In genomic region chr6:146546440-146546839, GRCh38 we compare ENCODE assay signal across 10 cellular contexts. TPM values are rescaled to one million over a fixed set of nuclear protein-coding genes. Genes with fewer than 3 reads are reported as not detected.
DNase-seq lines count a peak whose midpoint lies in the region; ATAC-seq, FAIRE-seq and TF ChIP-seq lines count a peak whose summit lies in the region.
"Had no signal": no experiment of that assay in that cellular context is flagged by ENCODE, and none has a peak within 500 bp of the region (broad histone marks: within the 10 kb centered on the region; RNA-seq: fewer than 3 reads in every experiment).

No MANE protein-coding gene starts in this region.

- H3K36me3 Mint-ChIP-seq in activated naive CD8-positive, alpha-beta T cell treated with anti-CD3 and anti-CD28 coated beads, Interleukin-2, amount 50 U/mL, for 24 hours (ENCODE audit: low read depth), result no peaks in the 10 kb centered on the region

- H3K4me3 ChIP-seq in brain microvascular endothelial cell (ENCODE audit: low read depth, low read length) (no peak overlapping the region), keratinocyte (ENCODE audit: control insufficient read depth in 2 of 3, extremely low read depth in 1 of 3, insufficient read depth in 2 of 3, low read depth in 1 of 3, low read length in 3 of 3) (peak overlapping the region in 2 of 3 experiments; percentile 89 to 94), suprapubic skin (peak overlapping the region; percentile 76)

- TF ChIP-seq POLR2A in suprapubic skin (IDR thresholded peaks at IDR 0.05), result no peak

- H3K27me3 ChIP-seq in brain microvascular endothelial cell (replicated peaks), result no peaks in the 10 kb centered on the region
- H3K27me3 ChIP-seq in keratinocyte (ENCODE audit: control insufficient read depth, extremely low read depth, insufficient read depth, low read length), result no peaks in the 10 kb centered on the region
- no peaks in the 10 kb centered on the region for H3K27me3 ChIP-seq in suprapubic skin

- H3K36me3 ChIP-seq in brain microvascular endothelial cell (replicated peaks) (peaks cover 9% of the 10 kb centered on the region), keratinocyte (ENCODE audit: control insufficient read depth in 2 of 2, extremely low read depth in 1 of 2, insufficient read depth in 2 of 2, low read length in 2 of 2) (peaks cover 3 to 5% of the 10 kb centered on the region in 2 experiments), suprapubic skin (no peaks in the 10 kb centered on the region)

- FAIRE-seq in keratinocyte (lab: Jason Lieb, UNC), result peak; percentile 76

- peaks cover 21% of the 10 kb centered on the region for H3K4me1 ChIP-seq in keratinocyte (ENCODE audit: control insufficient read depth, extremely low read depth, insufficient read depth, low read length)
- peaks cover 50% of the 10 kb centered on the region for H3K4me1 ChIP-seq in suprapubic skin

- peaks cover 12% of the 10 kb centered on the region for H3K4me1 Mint-ChIP-seq in activated naive CD8-positive, alpha-beta T cell treated with anti-CD3 and anti-CD28 coated beads, Interleukin-2, amount 50 U/mL, for 24 hours

- no peaks in the 10 kb centered on the region for H3K9me3 Mint-ChIP-seq in activated naive CD8-positive, alpha-beta T cell treated with anti-CD3 and anti-CD28 coated beads, Interleukin-2, amount 50 U/mL, for 24 hours

- no peaks in the 10 kb centered on the region for H3K9me1 ChIP-seq in keratinocyte (ENCODE audit: control insufficient read depth, extremely low read depth, insufficient read depth, low read length)

- DNase-seq in HS-27A (ENCODE audit: low read depth), result peak; percentile 70
- DNase-seq in brain microvascular endothelial cell, result peak; percentile 82
- DNase-seq in keratinocyte (ENCODE audit: low read depth, low spot score), result peak; percentile 90
- no peak for DNase-seq in suprapubic skin (ENCODE audit: low spot score in 2 of 2)
- no peak for DNase-seq in NCI-H69 (lab: John Stamatoyannopoulos, UW)
- no peak for DNase-seq in NCI-H146 treated with DMSO at 0.1 percent for 48 hours (lab: John Stamatoyannopoulos, UW; ENCODE audit: unreplicated experiment)
- DNase-seq in cortex of kidney (lab: John Stamatoyannopoulos, UW), result no peak
- DNase-seq in activated naive CD8-positive, alpha-beta T cell treated with anti-CD3 and anti-CD28 coated beads, Interleukin-2, amount 50 U/mL, for 24 hours, result no peak
- DNase-seq: effector CD8-positive, alpha-beta T cell; NCI-H2171 treated with DMSO at 0.1 percent for 48 hours had no signal

- H3K9me3 ChIP-seq in keratinocyte (ENCODE audit: control insufficient read depth, low read depth, low read length), result no peaks in the 10 kb centered on the region
- H3K9me3 ChIP-seq in suprapubic skin, result no peaks in the 10 kb centered on the region

- H3K4me2 ChIP-seq in keratinocyte (ENCODE audit: control insufficient read depth, extremely low read depth, insufficient read depth, low read depth, low read length), result peak overlapping the region; percentile 98

- no peak for ATAC-seq in activated naive CD8-positive, alpha-beta T cell treated with anti-CD3 and anti-CD28 coated beads, Interleukin-2, amount 50 U/mL, for 24 hours

- H2AFZ ChIP-seq in keratinocyte (ENCODE audit: control insufficient read depth, low read length), result no peak overlapping the region

- H3K27ac Mint-ChIP-seq in activated naive CD8-positive, alpha-beta T cell treated with anti-CD3 and anti-CD28 coated beads, Interleukin-2, amount 50 U/mL, for 24 hours, result no peak overlapping the region

- no peak overlapping the region for H3K4me3 Mint-ChIP-seq in activated naive CD8-positive, alpha-beta T cell treated with anti-CD3 and anti-CD28 coated beads, Interleukin-2, amount 50 U/mL, for 24 hours

- in situ Hi-C loops in brain microvascular endothelial cell (cut with HindIII; ENCODE audit: low pct_ligation_motif_present, low sequenced_read_pairs), result no loop called here

- 16% methylated on average over 1 of the region's 1 CpG for WGBS in suprapubic skin

- H3K27ac ChIP-seq in brain microvascular endothelial cell (peak overlapping the region; percentile 74), keratinocyte (ENCODE audit: control insufficient read depth, insufficient read depth, low read length) (peak overlapping the region; percentile 88), suprapubic skin (peak overlapping the region; percentile 98)

- no peaks in the 10 kb centered on the region for H4K20me1 ChIP-seq in keratinocyte (ENCODE audit: control insufficient read depth, extremely low read depth, insufficient read depth, low read length)

- peak overlapping the region; percentile 93 for H3K9ac ChIP-seq in keratinocyte (ENCODE audit: control insufficient read depth, extremely low read depth, insufficient read depth, low read length)

- no peak for TF ChIP-seq EP300 in suprapubic skin (IDR thresholded peaks at IDR 0.05)

- TF ChIP-seq CTCF in brain microvascular endothelial cell (IDR thresholded peaks at IDR 0.05; ENCODE audit: low read depth, low read length, missing control alignments) (no peak), keratinocyte (optimal IDR thresholded peaks at IDR 0.05 in 1 of 3, IDR thresholded peaks at IDR 0.05 in 1 of 3, conservative IDR thresholded peaks at IDR 0.05 in 1 of 3; ENCODE audit: extremely low read depth in 1 of 3, insufficient read depth in 2 of 3, low read length in 3 of 3) (no peak), suprapubic skin (IDR thresholded peaks at IDR 0.05) (no peak)

- dilution Hi-C loops in keratinocyte (cut with MboI; ENCODE audit: extremely low pct_ligation_motif_present, low sequenced_read_pairs), result no loop called here

- peaks cover 64% of the 10 kb centered on the region for H3K79me2 ChIP-seq in keratinocyte (ENCODE audit: control insufficient read depth, insufficient read depth, low read length)

- H3K27me3 Mint-ChIP-seq in activated naive CD8-positive, alpha-beta T cell treated with anti-CD3 and anti-CD28 coated beads, Interleukin-2, amount 50 U/mL, for 24 hours, result peaks cover 31% of the 10 kb centered on the region

RNA-seq across cellular contexts. Expression of gene RAB32, which starts 2.8 kb away (rescaled TPM):
- 59.1 to 73.0 TPM (median 70.1 TPM) in 3 replicates for polyA plus RNA-seq in keratinocyte
- polyA plus RNA-seq in keratinocyte (2011; ENCODE audit: low read depth), result 22.2 TPM
- 75.7 and 110 TPM in 2 replicates for polyA plus RNA-seq in keratinocyte (2011; cell fraction: cytosol; rRNA removed)
- 25.6 and 27.0 TPM in 2 replicates for polyA plus RNA-seq in keratinocyte (2011; cell fraction: nucleus; rRNA removed)
- 61.2 and 77.9 TPM in 2 replicates for polyA plus RNA-seq in keratinocyte (2012; ENCODE audit: low replicate concordance)
- 15.8 to 26.6 TPM (median 25.4 TPM) in 3 replicates for polyA minus RNA-seq in keratinocyte
- 33.6 TPM for polyA minus RNA-seq in keratinocyte (2011; cell fraction: cytosol; rRNA and poly(A)+ RNA removed)
- polyA minus RNA-seq in keratinocyte (2011; cell fraction: nucleus; rRNA and poly(A)+ RNA removed), result 8.1 and 9.2 TPM in 2 replicates
- total RNA-seq in suprapubic skin, result 10 to 100 TPM in 2 of 4 donors, 1 to 10 TPM in 2; 5.9 to 20.3 (median 13.4) TPM

RNA-seq across cellular contexts. Expression of gene ADGB, which starts 52.3 kb away (rescaled TPM):
- not detected in 3 replicates for polyA plus RNA-seq in keratinocyte
- not detected for polyA plus RNA-seq in keratinocyte (2011; ENCODE audit: low read depth)
- polyA plus RNA-seq in keratinocyte (2011; cell fraction: cytosol; rRNA removed), result not detected in 2 replicates
- polyA plus RNA-seq in keratinocyte (2011; cell fraction: nucleus; rRNA removed), result not detected in 2 replicates
- not detected in 2 replicates for polyA plus RNA-seq in keratinocyte (2012; ENCODE audit: low replicate concordance)
- polyA minus RNA-seq in keratinocyte, result not detected in 3 replicates
- polyA minus RNA-seq in keratinocyte (2011; cell fraction: cytosol; rRNA and poly(A)+ RNA removed), result not detected
- not detected in 2 replicates for polyA minus RNA-seq in keratinocyte (2011; cell fraction: nucleus; rRNA and poly(A)+ RNA removed)
- total RNA-seq in suprapubic skin, result 1 to 10 TPM in 1 of 4 donors, under 1 TPM in 2, not detected in 1; 0.26 to 3.6 (median 0.29) TPM

Comparison
In these comparisons a context has a peak if more than half of its experiments do, and no peak if none do; other contexts are left out.
1. DNase-seq: peak in HS-27A (single experiment), brain microvascular endothelial cell (single experiment) and keratinocyte (single experiment); none in suprapubic skin (0 of 2), NCI-H69 (single experiment), NCI-H146 treated with DMSO at 0.1 percent for 48 hours (single experiment), cortex of kidney (single experiment) and activated naive CD8-positive, alpha-beta T cell treated with anti-CD3 and anti-CD28 coated beads, Interleukin-2, amount 50 U/mL, for 24 hours (single experiment).
2. Peak in every context shown above with its lines, with median percentiles within 50 percentile points of each other: H3K27ac ChIP-seq.